ENCODE assay signal across 1 cellular context in the genomic region with DNA sequence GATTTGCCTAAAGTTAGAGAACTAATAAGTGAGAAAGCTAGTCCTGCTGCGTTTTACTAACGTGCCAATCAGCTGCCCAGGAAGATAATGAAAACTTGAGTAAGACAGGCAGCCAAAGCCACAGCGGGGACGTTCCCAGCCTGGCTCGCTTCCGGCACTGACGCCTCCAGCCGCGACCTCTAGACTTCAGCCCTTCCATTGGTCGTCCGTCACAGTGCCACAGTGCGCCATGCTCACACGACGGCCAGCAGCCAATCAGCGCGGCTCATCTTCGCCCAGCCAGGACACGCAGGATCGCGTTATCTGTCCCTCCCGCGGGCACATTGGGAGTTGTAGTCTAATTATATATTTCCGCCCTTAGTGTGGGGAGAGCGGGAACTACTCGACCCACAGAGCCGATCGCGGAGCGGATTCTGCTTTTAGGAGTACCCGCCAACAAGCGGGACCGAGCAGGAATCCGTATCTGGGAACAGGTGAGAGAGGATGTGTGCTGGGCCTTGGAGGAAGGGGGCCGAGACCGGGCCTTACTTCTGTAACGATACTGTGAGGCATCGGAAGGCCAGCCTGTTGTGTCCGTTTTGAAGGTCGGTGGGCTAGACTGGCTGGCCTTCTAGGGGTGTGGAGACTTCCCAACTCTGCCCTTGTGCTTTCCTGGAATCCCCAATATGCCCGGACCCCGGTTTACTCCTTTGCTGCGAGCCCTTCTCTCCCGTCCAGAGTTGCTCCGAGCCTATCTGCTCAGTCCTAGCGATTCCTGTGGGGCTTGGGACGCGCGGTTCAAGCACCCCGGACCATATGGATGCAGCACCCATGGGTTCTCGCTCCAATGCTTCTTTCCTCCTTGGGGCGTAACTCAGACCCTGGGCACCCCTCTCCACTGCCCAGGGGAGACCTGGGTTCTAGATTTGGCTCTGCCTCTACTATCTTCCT.
A peak's percentile ranks its signal among the peaks of the same experiment; 100 is the strongest.
TF ChIP-seq lines count a peak whose summit lies in the region.

A gene (plus strand): TSS at position 374 of the 930 bp plus-strand sequence. CDS start 924 bp downstream, outside the sequence.

TF ChIP-seq in A549, 52 proteins besides CTCF, POLR2A, EP300 and RAD21 (continued from another document):
- TF ChIP-seq, protein P1, sequence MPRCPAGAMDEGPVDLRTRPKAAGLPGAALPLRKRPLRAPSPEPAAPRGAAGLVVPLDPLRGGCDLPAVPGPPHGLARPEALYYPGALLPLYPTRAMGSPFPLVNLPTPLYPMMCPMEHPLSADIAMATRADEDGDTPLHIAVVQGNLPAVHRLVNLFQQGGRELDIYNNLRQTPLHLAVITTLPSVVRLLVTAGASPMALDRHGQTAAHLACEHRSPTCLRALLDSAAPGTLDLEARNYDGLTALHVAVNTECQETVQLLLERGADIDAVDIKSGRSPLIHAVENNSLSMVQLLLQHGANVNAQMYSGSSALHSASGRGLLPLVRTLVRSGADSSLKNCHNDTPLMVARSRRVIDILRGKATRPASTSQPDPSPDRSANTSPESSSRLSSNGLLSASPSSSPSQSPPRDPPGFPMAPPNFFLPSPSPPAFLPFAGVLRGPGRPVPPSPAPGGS (IDR thresholded peaks at IDR 0.05), result peak; percentile 56; the same call in 1 of the 3 replicates
- TF ChIP-seq POLR2AphosphoS2 (conservative IDR thresholded peaks at IDR 0.05; ENCODE audit: low read length) (0 out of 2 replicates have a peak, but pooled peaks have one; percentile 15), ZFP36 (IDR thresholded peaks at IDR 0.05; ENCODE audit: borderline replicate concordance, partially characterized antibody) (no peak), RFX5 (IDR thresholded peaks at IDR 0.05) (0 out of 2 replicates have a peak, but pooled peaks have one; percentile 51), CBX2 (IDR thresholded peaks at IDR 0.05; ENCODE audit: borderline replicate concordance, low read depth) (no peak), FOSL2 (IDR thresholded peaks at IDR 0.05) (no peak), FOSL2 (CRISPR knock-in tag; IDR thresholded peaks at IDR 0.05) (no peak), TFCP2L1 (CRISPR knock-in tag; IDR thresholded peaks at IDR 0.05) (no peak), RARB (CRISPR knock-in tag; IDR thresholded peaks at IDR 0.05) (no peak), FOXS1 (CRISPR knock-in tag; IDR thresholded peaks at IDR 0.05) (no peak), PHF8 (IDR thresholded peaks at IDR 0.05; ENCODE audit: borderline replicate concordance, low read depth) (peak; percentile 64), KDM5A (IDR thresholded peaks at IDR 0.05) (0 out of 2 replicates have a peak, but pooled peaks have one; percentile 36), EHMT2 (IDR thresholded peaks at IDR 0.05; ENCODE audit: low read depth) (no peak), CBX8 (IDR thresholded peaks at IDR 0.05) (no peak), RNF2 (IDR thresholded peaks at IDR 0.05; ENCODE audit: borderline replicate concordance, low read depth) (no peak), KDM1A (IDR thresholded peaks at IDR 0.05; ENCODE audit: low read depth) (no peak), MAZ (IDR thresholded peaks at IDR 0.05; ENCODE audit: borderline replicate concordance, low read depth, low read length) (no peak)
- TF ChIP-seq, protein P2, sequence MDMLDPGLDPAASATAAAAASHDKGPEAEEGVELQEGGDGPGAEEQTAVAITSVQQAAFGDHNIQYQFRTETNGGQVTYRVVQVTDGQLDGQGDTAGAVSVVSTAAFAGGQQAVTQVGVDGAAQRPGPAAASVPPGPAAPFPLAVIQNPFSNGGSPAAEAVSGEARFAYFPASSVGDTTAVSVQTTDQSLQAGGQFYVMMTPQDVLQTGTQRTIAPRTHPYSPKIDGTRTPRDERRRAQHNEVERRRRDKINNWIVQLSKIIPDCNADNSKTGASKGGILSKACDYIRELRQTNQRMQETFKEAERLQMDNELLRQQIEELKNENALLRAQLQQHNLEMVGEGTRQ (IDR thresholded peaks at IDR 0.05), result peak; percentile 83
- TF ChIP-seq, protein P3, sequence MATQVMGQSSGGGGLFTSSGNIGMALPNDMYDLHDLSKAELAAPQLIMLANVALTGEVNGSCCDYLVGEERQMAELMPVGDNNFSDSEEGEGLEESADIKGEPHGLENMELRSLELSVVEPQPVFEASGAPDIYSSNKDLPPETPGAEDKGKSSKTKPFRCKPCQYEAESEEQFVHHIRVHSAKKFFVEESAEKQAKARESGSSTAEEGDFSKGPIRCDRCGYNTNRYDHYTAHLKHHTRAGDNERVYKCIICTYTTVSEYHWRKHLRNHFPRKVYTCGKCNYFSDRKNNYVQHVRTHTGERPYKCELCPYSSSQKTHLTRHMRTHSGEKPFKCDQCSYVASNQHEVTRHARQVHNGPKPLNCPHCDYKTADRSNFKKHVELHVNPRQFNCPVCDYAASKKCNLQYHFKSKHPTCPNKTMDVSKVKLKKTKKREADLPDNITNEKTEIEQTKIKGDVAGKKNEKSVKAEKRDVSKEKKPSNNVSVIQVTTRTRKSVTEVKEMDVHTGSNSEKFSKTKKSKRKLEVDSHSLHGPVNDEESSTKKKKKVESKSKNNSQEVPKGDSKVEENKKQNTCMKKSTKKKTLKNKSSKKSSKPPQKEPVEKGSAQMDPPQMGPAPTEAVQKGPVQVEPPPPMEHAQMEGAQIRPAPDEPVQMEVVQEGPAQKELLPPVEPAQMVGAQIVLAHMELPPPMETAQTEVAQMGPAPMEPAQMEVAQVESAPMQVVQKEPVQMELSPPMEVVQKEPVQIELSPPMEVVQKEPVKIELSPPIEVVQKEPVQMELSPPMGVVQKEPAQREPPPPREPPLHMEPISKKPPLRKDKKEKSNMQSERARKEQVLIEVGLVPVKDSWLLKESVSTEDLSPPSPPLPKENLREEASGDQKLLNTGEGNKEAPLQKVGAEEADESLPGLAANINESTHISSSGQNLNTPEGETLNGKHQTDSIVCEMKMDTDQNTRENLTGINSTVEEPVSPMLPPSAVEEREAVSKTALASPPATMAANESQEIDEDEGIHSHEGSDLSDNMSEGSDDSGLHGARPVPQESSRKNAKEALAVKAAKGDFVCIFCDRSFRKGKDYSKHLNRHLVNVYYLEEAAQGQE (IDR thresholded peaks at IDR 0.05), result peak; percentile 77
